In the genomic region with DNA sequence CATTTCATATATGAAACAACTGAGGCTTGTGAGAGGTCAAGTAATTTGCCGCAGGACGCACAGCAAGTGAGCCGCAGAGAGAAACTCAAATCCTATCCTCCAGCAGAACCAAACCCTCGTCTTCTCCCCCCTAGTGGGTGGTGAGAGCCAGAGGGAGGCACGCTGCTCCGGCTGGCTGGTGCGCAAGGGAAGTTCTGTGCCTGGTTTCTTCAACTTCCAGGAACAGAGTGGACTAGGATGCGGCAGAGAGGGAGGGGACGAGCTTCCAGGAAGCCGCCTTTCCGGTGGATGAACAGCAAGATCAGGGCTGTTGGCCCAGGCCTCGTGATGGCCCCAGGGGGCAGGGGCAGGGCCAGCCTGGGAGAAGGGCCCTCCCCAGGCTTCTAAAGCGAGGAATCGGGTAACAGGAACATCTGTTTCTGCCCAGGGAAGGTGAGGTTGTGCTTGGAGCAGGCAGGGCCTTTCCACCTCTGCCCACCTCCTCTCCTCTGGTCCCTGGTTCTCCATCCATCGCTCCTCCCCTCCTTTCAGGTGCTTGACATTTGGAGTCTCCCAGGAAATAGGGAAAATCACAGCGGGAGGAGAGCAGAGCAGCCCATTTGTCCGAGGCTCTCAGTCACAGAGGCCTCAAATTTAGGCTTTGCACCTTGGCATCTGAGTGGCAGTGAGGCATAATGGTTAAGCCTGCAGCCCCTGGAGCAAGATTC, we compare ENCODE assay signal across 1 cellular context.
TF ChIP-seq lines count a peak whose summit lies in the region.

No MANE protein-coding gene starts in this region.

TF ChIP-seq in GM23338, 12 proteins besides CTCF, POLR2A, EP300 and RAD21:
- TF ChIP-seq STAT1 (IDR thresholded peaks at IDR 0.05; ENCODE audit: unreplicated experiment) (no peak), ZNF331 (CRISPR knock-in tag; IDR thresholded peaks at IDR 0.05; ENCODE audit: low read depth) (no peak), POLR2AphosphoS5 (IDR thresholded peaks at IDR 0.05; ENCODE audit: low read depth) (peak; percentile 37; the same call in 1 of the 2 replicates)
- TF ChIP-seq, protein P1, sequence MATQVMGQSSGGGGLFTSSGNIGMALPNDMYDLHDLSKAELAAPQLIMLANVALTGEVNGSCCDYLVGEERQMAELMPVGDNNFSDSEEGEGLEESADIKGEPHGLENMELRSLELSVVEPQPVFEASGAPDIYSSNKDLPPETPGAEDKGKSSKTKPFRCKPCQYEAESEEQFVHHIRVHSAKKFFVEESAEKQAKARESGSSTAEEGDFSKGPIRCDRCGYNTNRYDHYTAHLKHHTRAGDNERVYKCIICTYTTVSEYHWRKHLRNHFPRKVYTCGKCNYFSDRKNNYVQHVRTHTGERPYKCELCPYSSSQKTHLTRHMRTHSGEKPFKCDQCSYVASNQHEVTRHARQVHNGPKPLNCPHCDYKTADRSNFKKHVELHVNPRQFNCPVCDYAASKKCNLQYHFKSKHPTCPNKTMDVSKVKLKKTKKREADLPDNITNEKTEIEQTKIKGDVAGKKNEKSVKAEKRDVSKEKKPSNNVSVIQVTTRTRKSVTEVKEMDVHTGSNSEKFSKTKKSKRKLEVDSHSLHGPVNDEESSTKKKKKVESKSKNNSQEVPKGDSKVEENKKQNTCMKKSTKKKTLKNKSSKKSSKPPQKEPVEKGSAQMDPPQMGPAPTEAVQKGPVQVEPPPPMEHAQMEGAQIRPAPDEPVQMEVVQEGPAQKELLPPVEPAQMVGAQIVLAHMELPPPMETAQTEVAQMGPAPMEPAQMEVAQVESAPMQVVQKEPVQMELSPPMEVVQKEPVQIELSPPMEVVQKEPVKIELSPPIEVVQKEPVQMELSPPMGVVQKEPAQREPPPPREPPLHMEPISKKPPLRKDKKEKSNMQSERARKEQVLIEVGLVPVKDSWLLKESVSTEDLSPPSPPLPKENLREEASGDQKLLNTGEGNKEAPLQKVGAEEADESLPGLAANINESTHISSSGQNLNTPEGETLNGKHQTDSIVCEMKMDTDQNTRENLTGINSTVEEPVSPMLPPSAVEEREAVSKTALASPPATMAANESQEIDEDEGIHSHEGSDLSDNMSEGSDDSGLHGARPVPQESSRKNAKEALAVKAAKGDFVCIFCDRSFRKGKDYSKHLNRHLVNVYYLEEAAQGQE (IDR thresholded peaks at IDR 0.05; ENCODE audit: unreplicated experiment) = no peak
